In genomic region chr10:129544205-129545202, GRCh38 we compare ENCODE assay signal across 28 cellular contexts.
DNase-seq lines count a peak whose midpoint lies in the region; ATAC-seq and TF ChIP-seq lines count a peak whose summit lies in the region.
"Had no signal": no experiment of that assay in that cellular context is flagged by ENCODE, and none has a peak within 500 bp of the region (broad histone marks: within the 10 kb centered on the region; RNA-seq: fewer than 3 reads in every experiment).

No MANE protein-coding gene starts in this region.

- TF ChIP-seq CTCF in OCI-LY1 (IDR thresholded peaks at IDR 0.05; ENCODE audit: low read length), result no peak
- TF ChIP-seq CTCF in endothelial cell (IDR thresholded peaks at IDR 0.05; ENCODE audit: unreplicated experiment), result no peak
- TF ChIP-seq CTCF in right lobe of liver (IDR thresholded peaks at IDR 0.05), result no peak
- TF ChIP-seq CTCF in upper lobe of right lung (IDR thresholded peaks at IDR 0.05), result no peak

- no peak for DNase-seq in endothelial cell (ENCODE audit: low spot score)
- peak in 2 of 3 donors; percentile 32 to 48 for DNase-seq in right lobe of liver
- DNase-seq in upper lobe of right lung, result no peak
- DNase-seq in HT-29 (ENCODE audit: low spot score), result no peak
- DNase-seq: activated CD4-positive, alpha-beta T cell treated with anti-CD3 and anti-CD28 coated beads for 4 hours; activated CD8-positive, alpha-beta T cell treated with anti-CD3 and anti-CD28 coated beads, Interleukin-2, amount 10 ng/mL, durations not matched to agents 7 days and 5 days; activated T-cell treated with anti-CD3 and anti-CD28 coated beads for 4 hours; amygdala; DMS79 treated with DMSO at 0.1 percent for 48 hours; effector CD4-positive, alpha-beta T cell; erythroblast; NCI-H1048; NCI-H1694; NCI-H446; NCI-H774; stimulated activated CD4-positive, alpha-beta T cell treated with anti-CD3 and anti-CD28 coated beads, Interleukin-12 subunit alpha, Interleukin-12 subunit beta, amount 100 ng/mL, for 4 hours; stimulated activated CD4-positive, alpha-beta T cell treated with anti-CD3 and anti-CD28 coated beads, Interleukin-4, amount 100 ng/mL, for 1 hour; tibial artery; WERI-Rb-1 had no signal

- no peaks in the 10 kb centered on the region for H3K9me2 ChIP-seq in OCI-LY1 (ENCODE audit: low read depth, low read length)

- H4K20me1 ChIP-seq in OCI-LY1 (ENCODE audit: insufficient read depth, low read length), result no peaks in the 10 kb centered on the region

- H3K4me2 ChIP-seq in OCI-LY1 (ENCODE audit: low read length), result peak overlapping the region; percentile 44; the same call in 1 of the 2 replicates

- H3K4me3 ChIP-seq in OCI-LY1 (ENCODE audit: low read depth, low read length, poor library complexity, severe bottlenecking) (no peak overlapping the region), right lobe of liver (no peak overlapping the region), upper lobe of right lung (no peak overlapping the region)
- H3K4me3 ChIP-seq: breast epithelium, SJSA1, tibial artery had no signal

- H3K4me1 Mint-ChIP-seq in endothelial cell (ENCODE audit: unreplicated experiment), result no peaks in the 10 kb centered on the region

- no peak for TF ChIP-seq POLR2A in right lobe of liver (IDR thresholded peaks at IDR 0.05)

- H3K27me3 ChIP-seq in OCI-LY1 (ENCODE audit: insufficient read depth, low read length), result no peaks in the 10 kb centered on the region
- no peaks in the 10 kb centered on the region for H3K27me3 ChIP-seq in right lobe of liver
- H3K27me3 ChIP-seq in upper lobe of right lung, result no peaks in the 10 kb centered on the region
- H3K27me3 ChIP-seq: breast epithelium, SJSA1, tibial artery had no signal

- no peaks in the 10 kb centered on the region for H3K36me3 Mint-ChIP-seq in endothelial cell (ENCODE audit: low read depth, unreplicated experiment)

- H3K9me3 ChIP-seq in OCI-LY1 (ENCODE audit: low read length) (no peaks in the 10 kb centered on the region), right lobe of liver (no peaks in the 10 kb centered on the region), upper lobe of right lung (no peaks in the 10 kb centered on the region)
- H3K9me3 ChIP-seq: breast epithelium, tibial artery had no signal

- peak overlapping the region; percentile 45; the same call in 1 of the 2 replicates for H3K9ac ChIP-seq in OCI-LY1 (ENCODE audit: low read length)
- H3K9ac ChIP-seq: parathyroid adenoma had no signal

- H3K4me1 ChIP-seq in OCI-LY1 (ENCODE audit: insufficient read depth, low read length, severe bottlenecking), result peaks cover 75% of the 10 kb centered on the region
- H3K4me1 ChIP-seq in right lobe of liver, result no peaks in the 10 kb centered on the region
- no peaks in the 10 kb centered on the region for H3K4me1 ChIP-seq in upper lobe of right lung
- H3K4me1 ChIP-seq: breast epithelium, parathyroid adenoma, SJSA1 had no signal

- ATAC-seq in right lobe of liver, result peak in 3 of 4 donors; percentile 45 to 56 (median 53)
- peak; percentile 25 for ATAC-seq in upper lobe of right lung
- ATAC-seq in HG02884 (IDR thresholded peaks at IDR 0.05; ENCODE audit: unreplicated experiment), result no peak
- ATAC-seq in HG03039 (IDR thresholded peaks at IDR 0.05; ENCODE audit: unreplicated experiment), result no peak
- ATAC-seq: activated CD8-positive, alpha-beta T cell treated with anti-CD3 and anti-CD28 coated beads, Interleukin-2, amount 10 ng/mL, durations not matched to agents 7 days and 5 days; activated naive CD4-positive, alpha-beta T cell treated with anti-CD3 and anti-CD28 coated beads, Interleukin-2, amount 50 U/mL, for 72 hours; HCT116 had no signal

- WGBS in right lobe of liver (ENCODE audit: insufficient coverage, low coverage, low lambda C conversion rate, missing lambda C conversion rate), result 78% methylated on average over 8 of the region's 23 CpGs

- H3K9me3 Mint-ChIP-seq in endothelial cell (ENCODE audit: unreplicated experiment), result no peaks in the 10 kb centered on the region
- H3K9me3 Mint-ChIP-seq: activated naive CD4-positive, alpha-beta T cell treated with anti-CD3 and anti-CD28 coated beads, Interleukin-2, amount 50 U/mL, for 72 hours; neural crest cell had no signal

- H3K4me3 Mint-ChIP-seq in endothelial cell (ENCODE audit: unreplicated experiment), result no peak overlapping the region
- H3K4me3 Mint-ChIP-seq: activated CD8-positive, alpha-beta T cell treated with anti-CD3 and anti-CD28 coated beads, Interleukin-2, amount 10 ng/mL, durations not matched to agents 7 days and 5 days; neural crest cell had no signal

- intact Hi-C loops in right lobe of liver (cut with DNase I) (no loop called here), upper lobe of right lung (cut with DNase I) (no loop called here)

- H3K27ac Mint-ChIP-seq in endothelial cell (ENCODE audit: unreplicated experiment), result peak overlapping the region; percentile 42
- H3K27ac Mint-ChIP-seq: activated CD8-positive, alpha-beta T cell treated with anti-CD3 and anti-CD28 coated beads, Interleukin-2, amount 10 ng/mL, durations not matched to agents 7 days and 5 days; activated naive CD4-positive, alpha-beta T cell treated with anti-CD3 and anti-CD28 coated beads, Interleukin-2, amount 50 U/mL, for 72 hours had no signal

- no peak overlapping the region for H2AFZ ChIP-seq in OCI-LY1 (ENCODE audit: low read length)
- H2AFZ ChIP-seq: parathyroid adenoma had no signal

- no peaks in the 10 kb centered on the region for H3K79me2 ChIP-seq in OCI-LY1 (ENCODE audit: insufficient read depth, low read length)
- H3K79me2 ChIP-seq: parathyroid adenoma had no signal

- H3K27ac ChIP-seq in OCI-LY1 (ENCODE audit: low read depth, low read length, poor library complexity, severe bottlenecking), result peak overlapping the region; percentile 86
- H3K27ac ChIP-seq in right lobe of liver, result no peak overlapping the region
- H3K27ac ChIP-seq in upper lobe of right lung, result no peak overlapping the region
- H3K27ac ChIP-seq: breast epithelium, parathyroid adenoma, SJSA1, tibial artery, WERI-Rb-1 had no signal

- H3K36me3 ChIP-seq in OCI-LY1 (ENCODE audit: insufficient read depth, low read length) (no peaks in the 10 kb centered on the region), right lobe of liver (no peaks in the 10 kb centered on the region), upper lobe of right lung (no peaks in the 10 kb centered on the region)
- H3K36me3 ChIP-seq: breast epithelium, SJSA1, tibial artery, WERI-Rb-1 had no signal

- H3F3A ChIP-seq in OCI-LY1 (ENCODE audit: insufficient read depth, low read length), result no peaks in the 10 kb centered on the region; the same call in 1 of the 2 replicates

- no peaks in the 10 kb centered on the region for H3K27me3 Mint-ChIP-seq in endothelial cell (ENCODE audit: unreplicated experiment)

Comparison
In these comparisons a context has a peak if more than half of its experiments do, and no peak if none do; other contexts are left out.
1. DNase-seq: peak in right lobe of liver (2 of 3); none in endothelial cell (single experiment), upper lobe of right lung (single experiment) and HT-29 (single experiment).
2. ATAC-seq: peak in right lobe of liver (3 of 4) and upper lobe of right lung (single experiment); none in HG02884 (single experiment) and HG03039 (single experiment).